Comparison of ENCODE assay signal across 24 cellular contexts in genomic region chr6:123118811-123119210, GRCh38.
DNase-seq lines count a peak whose midpoint lies in the region; ATAC-seq and TF ChIP-seq lines count a peak whose summit lies in the region.
"Had no signal": no experiment of that assay in that cellular context is flagged by ENCODE, and none has a peak within 500 bp of the region (broad histone marks: within the 10 kb centered on the region; RNA-seq: fewer than 3 reads in every experiment).

No MANE protein-coding gene starts in this region.

- no peak for TF ChIP-seq CTCF in mammary epithelial cell (conservative IDR thresholded peaks at IDR 0.05 in 1 of 2, IDR thresholded peaks at IDR 0.05 in 1 of 2; ENCODE audit: extremely low read depth in 1 of 2, insufficient read depth in 1 of 2, low read depth in 1 of 2, low read length in 2 of 2)

- no peaks in the 10 kb centered on the region for H3K36me3 Mint-ChIP-seq in naive thymus-derived CD8-positive, alpha-beta T cell
- H3K36me3 Mint-ChIP-seq: mesothelial cell of epicardium, natural killer cell, T-cell had no signal

- 66% methylated on average over 2 of the region's 2 CpGs for WGBS in mammary epithelial cell (ENCODE audit: low coverage, missing lambda C conversion rate)

- H3K79me2 ChIP-seq in mammary epithelial cell (ENCODE audit: insufficient read depth, low read length) = no peaks in the 10 kb centered on the region

- POLR2A ChIA-PET in naive thymus-derived CD8-positive, alpha-beta T cell (lab: Charles Lee) = no interaction called here

- no peaks in the 10 kb centered on the region for H3K4me1 Mint-ChIP-seq in naive thymus-derived CD8-positive, alpha-beta T cell
- H3K4me1 Mint-ChIP-seq: IgD-negative memory B cell, mesothelial cell of epicardium, natural killer cell, T-cell had no signal

- CTCF ChIA-PET in mammary epithelial cell (lab: Charles Lee; ENCODE audit: low non-redundant PET) = no interaction called here

- H3K9me3 ChIP-seq in mammary epithelial cell (replicated peaks; ENCODE audit: insufficient read depth, low read length) = no peaks in the 10 kb centered on the region
- H3K9me3 ChIP-seq: A549, BLaER1, Caco-2, tibial nerve had no signal

- no peak overlapping the region for H2AFZ ChIP-seq in mammary epithelial cell (ENCODE audit: low read depth, low read length)

- dilution Hi-C loops in mammary epithelial cell (cut with HindIII; ENCODE audit: low sequenced_read_pairs) = no loop called here

- no peaks in the 10 kb centered on the region for H3K27me3 ChIP-seq in mammary epithelial cell (ENCODE audit: insufficient read depth, low read length)
- H3K27me3 ChIP-seq: BLaER1, tibial nerve had no signal

- no peak overlapping the region for H3K9ac ChIP-seq in mammary epithelial cell (ENCODE audit: insufficient read depth, low read length)
- H3K9ac ChIP-seq: BLaER1 had no signal

- intact Hi-C loops in mammary epithelial cell (cut with micrococcal nuclease) = no loop called here

- no TSS peak for BruUV-seq in mammary epithelial cell (replicated peaks; lab: Mats Ljungman, UMichigan)

- no peak overlapping the region for H3K4me3 ChIP-seq in mammary epithelial cell (replicated peaks in 1 of 3; ENCODE audit: insufficient read depth in 1 of 3, low read depth in 2 of 3, low read length in 3 of 3)
- H3K4me3 ChIP-seq: A549, BLaER1, tibial nerve had no signal

- no peak overlapping the region for H3K27ac Mint-ChIP-seq in naive thymus-derived CD8-positive, alpha-beta T cell
- H3K27ac Mint-ChIP-seq: activated naive CD4-positive, alpha-beta T cell treated with anti-CD3 and anti-CD28 coated beads for 36 hours; activated T-cell treated with anti-CD3 and anti-CD28 coated beads, Interleukin-2, amount 50 U/mL, for 72 hours; IgD-negative memory B cell; mesothelial cell of epicardium; natural killer cell; stimulated activated naive CD8-positive, alpha-beta T cell treated with anti-CD3 and anti-CD28 coated beads, Interleukin-15, Interleukin-2, amounts not matched to agents 100 ng/mL and 50 ng/mL, for 24 hours; T-cell had no signal

- no peaks in the 10 kb centered on the region for H4K20me1 ChIP-seq in mammary epithelial cell (ENCODE audit: insufficient read depth, low read length)
- H4K20me1 ChIP-seq: BLaER1 had no signal

- ATAC-seq in GM21737 (IDR thresholded peaks at IDR 0.05; ENCODE audit: unreplicated experiment) = no peak
- no peak for ATAC-seq in GM21576 (IDR thresholded peaks at IDR 0.05; ENCODE audit: unreplicated experiment)
- no peak for ATAC-seq in GM18511 (IDR thresholded peaks at IDR 0.05; ENCODE audit: unreplicated experiment)
- ATAC-seq in naive thymus-derived CD8-positive, alpha-beta T cell = no peak
- ATAC-seq: activated T-cell treated with anti-CD3 and anti-CD28 coated beads, Interleukin-2, amount 50 U/mL, for 72 hours; natural killer cell; T-cell had no signal

- no peaks in the 10 kb centered on the region for H3K4me1 ChIP-seq in mammary epithelial cell (ENCODE audit: insufficient read depth, low read length)
- H3K4me1 ChIP-seq: A549, Caco-2, tibial nerve had no signal

- H3K4me2 ChIP-seq in mammary epithelial cell (ENCODE audit: insufficient read depth, low read depth, low read length) = no peak overlapping the region
- H3K4me2 ChIP-seq: A549, BLaER1 had no signal

- in situ Hi-C loops in ACHN (cut with HindIII; ENCODE audit: low pct_ligation_motif_present, low pct_unique_long_range_greater_than_20kb, low sequenced_read_pairs) = no loop called here
- in situ Hi-C loops in mammary epithelial cell (cut with MboI; ENCODE audit: low sequenced_read_pairs in 2 of 2) = no loop called here

- no peaks in the 10 kb centered on the region for H3K27me3 Mint-ChIP-seq in naive thymus-derived CD8-positive, alpha-beta T cell
- H3K27me3 Mint-ChIP-seq: IgD-negative memory B cell; stimulated activated naive CD8-positive, alpha-beta T cell treated with anti-CD3 and anti-CD28 coated beads, Interleukin-15, Interleukin-2, amounts not matched to agents 100 ng/mL and 50 ng/mL, for 24 hours; T-cell had no signal

- DNase-seq in ACHN (peak; percentile 1), HPDE6-E6E7 (ENCODE audit: extremely low spot score) (peak; percentile 14), NCI-H345 treated with DMSO at 0.1 percent for 48 hours (lab: John Stamatoyannopoulos, UW; ENCODE audit: unreplicated experiment) (peak; percentile 57), mammary epithelial cell (peak; percentile 28)
- no peak for DNase-seq in naive thymus-derived CD8-positive, alpha-beta T cell
- DNase-seq: activated naive CD4-positive, alpha-beta T cell treated with anti-CD3 and anti-CD28 coated beads for 36 hours; activated T-cell treated with anti-CD3 and anti-CD28 coated beads, Interleukin-2, amount 50 U/mL, for 72 hours; amygdala; glutamatergic neuron; natural killer cell; NCI-H446 treated with DMSO at 0.1 percent for 48 hours; retina; stimulated activated CD4-positive, alpha-beta T cell treated with anti-CD3 and anti-CD28 coated beads, Interleukin-4, amount 100 ng/mL, for 4 hours; T-cell had no signal

- no peaks in the 10 kb centered on the region for H3K36me3 ChIP-seq in mammary epithelial cell (ENCODE audit: insufficient read depth, low read length)
- H3K36me3 ChIP-seq: BLaER1, tibial nerve had no signal

- peaks cover 0 to 10% (median 0%) of the 10 kb centered on the region in 9 donors for H3K9me3 Mint-ChIP-seq in naive thymus-derived CD8-positive, alpha-beta T cell

- H3K27ac ChIP-seq in mammary epithelial cell (ENCODE audit: insufficient read depth, low read depth, low read length) = no peak overlapping the region
- H3K27ac ChIP-seq: A549, BLaER1, tibial nerve had no signal

- H3K4me3 Mint-ChIP-seq in naive thymus-derived CD8-positive, alpha-beta T cell = no peak overlapping the region
- H3K4me3 Mint-ChIP-seq: activated naive CD4-positive, alpha-beta T cell treated with anti-CD3 and anti-CD28 coated beads for 36 hours; activated T-cell treated with anti-CD3 and anti-CD28 coated beads, Interleukin-2, amount 50 U/mL, for 72 hours; IgD-negative memory B cell; mesothelial cell of epicardium; natural killer cell; stimulated activated naive CD8-positive, alpha-beta T cell treated with anti-CD3 and anti-CD28 coated beads, Interleukin-15, Interleukin-2, amounts not matched to agents 100 ng/mL and 50 ng/mL, for 24 hours; T-cell had no signal

Comparison
In these comparisons a context has a peak if more than half of its experiments do, and no peak if none do; other contexts are left out.
1. DNase-seq: peak in ACHN (single experiment), HPDE6-E6E7 (single experiment), NCI-H345 treated with DMSO at 0.1 percent for 48 hours (single experiment) and mammary epithelial cell (single experiment); none in naive thymus-derived CD8-positive, alpha-beta T cell (0 of 10).